8 cellular contexts compared by ENCODE assay signal in the genomic region with DNA sequence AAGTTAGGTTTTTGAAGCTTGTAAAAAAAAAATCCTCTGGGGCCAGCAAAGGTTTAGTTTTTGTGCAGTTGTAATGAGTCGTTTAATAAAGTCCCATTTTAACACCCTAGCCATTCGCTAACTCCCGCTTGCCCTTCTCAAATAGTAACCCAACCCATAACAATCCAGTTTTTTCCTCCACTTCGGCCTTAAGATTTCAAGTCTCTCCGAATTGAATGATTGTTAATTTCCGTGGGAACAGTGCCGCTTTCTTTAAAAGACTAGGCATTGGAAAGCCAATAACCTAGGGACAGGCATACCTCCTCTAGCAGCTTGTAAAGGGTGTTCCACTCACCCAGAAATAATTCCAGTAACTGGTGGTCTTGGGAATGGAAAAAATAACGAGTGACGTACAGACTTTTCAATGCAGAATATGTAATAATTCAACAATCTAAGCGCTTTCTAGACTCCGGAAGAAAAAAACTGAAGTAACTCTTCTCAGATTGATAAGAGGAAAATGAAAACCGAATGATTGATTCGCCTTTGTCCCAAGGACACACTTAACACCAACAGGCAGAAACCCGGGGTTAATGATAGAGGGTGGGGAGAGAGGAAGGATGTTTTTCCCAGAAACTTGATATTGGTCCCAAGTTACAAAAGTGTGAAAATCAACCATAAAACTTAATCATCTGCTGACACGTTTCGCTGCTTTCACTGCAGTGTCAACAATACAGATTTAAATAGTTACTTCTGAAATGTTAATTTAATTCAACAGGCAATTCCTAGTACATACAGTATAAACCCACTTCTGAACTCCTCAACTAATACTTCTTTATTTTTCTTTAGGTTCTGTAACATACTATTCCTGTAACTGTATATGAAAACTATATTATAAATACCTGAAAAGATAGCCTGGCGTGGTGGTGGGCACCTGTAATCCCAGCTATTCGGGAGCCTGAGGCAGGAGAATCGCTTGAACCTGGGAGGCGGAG. TPM values are rescaled to one million over a fixed set of nuclear protein-coding genes. Genes with fewer than 3 reads are reported as not detected.
DNase-seq lines count a peak whose midpoint lies in the region; ATAC-seq, FAIRE-seq and TF ChIP-seq lines count a peak whose summit lies in the region.

No MANE protein-coding gene starts in this region.

- no peaks in the 10 kb centered on the region for H3K9me3 ChIP-seq in NT2/D1 (ENCODE audit: insufficient read depth, low read length)
- H3K9me3 ChIP-seq in endothelial cell of umbilical vein (replicated peaks; ENCODE audit: control insufficient read depth, insufficient read depth, low read length): no peaks in the 10 kb centered on the region
- no peaks in the 10 kb centered on the region for H3K9me3 ChIP-seq in parathyroid adenoma (ENCODE audit: control insufficient read depth, low read length)

- no peak for ATAC-seq in GM18861 (IDR thresholded peaks at IDR 0.05; ENCODE audit: unreplicated experiment)
- ATAC-seq in omental fat pad (ENCODE audit: low FRiP score): no peak

- TF ChIP-seq CTCF in endothelial cell of umbilical vein (IDR thresholded peaks at IDR 0.05; ENCODE audit: extremely low read depth in 1 of 2, insufficient read depth in 1 of 2, low read depth in 1 of 2, low read length in 2 of 2) (no peak), parathyroid adenoma (IDR thresholded peaks at IDR 0.05) (no peak), omental fat pad (IDR thresholded peaks at IDR 0.05) (no peak)

- dilution Hi-C loops in endothelial cell of umbilical vein (cut with MboI; ENCODE audit: extremely low pct_ligation_motif_present, low sequenced_read_pairs): no loop called here

- peak; percentile 66 for FAIRE-seq in endothelial cell of umbilical vein (lab: Jason Lieb, UNC)

- peak; percentile 4 for DNase-seq in EL
- no peak for DNase-seq in NT2/D1 (ENCODE audit: low read depth, low spot score)
- no peak for DNase-seq in endothelial cell of umbilical vein (ENCODE audit: low read depth, low spot score)
- DNase-seq in SW480 (ENCODE audit: low spot score): no peak
- no peak for DNase-seq in AG08395 (ENCODE audit: low spot score)
- no peak for DNase-seq in omental fat pad (ENCODE audit: low spot score)

- no peak for TF ChIP-seq POLR2A in endothelial cell of umbilical vein (IDR thresholded peaks at IDR 0.05; ENCODE audit: low read depth, low read length)

- intact Hi-C loops in endothelial cell of umbilical vein (cut with micrococcal nuclease): loop anchor here (2.0 to 10.0 kb wide), 2 partner anchors 44 to 778 kb away; partner anchors contain the start of gene BICD1

- H3K36me3 ChIP-seq in NT2/D1 (ENCODE audit: insufficient read depth, insufficient read length, low read length): peaks cover 5% of the 10 kb centered on the region
- H3K36me3 ChIP-seq in endothelial cell of umbilical vein (ENCODE audit: control insufficient read depth in 2 of 2, extremely low read depth in 1 of 2, insufficient read depth in 2 of 2, low read length in 2 of 2): no peaks in the 10 kb centered on the region
- no peaks in the 10 kb centered on the region for H3K36me3 ChIP-seq in parathyroid adenoma (ENCODE audit: control insufficient read depth, insufficient read depth, low read length)

- POLR2A ChIA-PET in endothelial cell of umbilical vein (lab: Charles Lee): interaction anchor here (0.6 to 0.7 kb wide), 3 partner anchors 32 to 1077 kb away, joined by 3 read pairs; no protein-coding TSS in a partner anchor

- H3K27ac ChIP-seq in endothelial cell of umbilical vein (ENCODE audit: insufficient read depth, low read depth, low read length) (no peak overlapping the region), parathyroid adenoma (peak overlapping the region; percentile 92)

- H2AFZ ChIP-seq in endothelial cell of umbilical vein (ENCODE audit: low read depth, low read length): peak overlapping the region; percentile 88
- peak overlapping the region; percentile 93 for H2AFZ ChIP-seq in parathyroid adenoma

- BruUV-seq in endothelial cell of umbilical vein (replicated peaks; lab: Mats Ljungman, UMichigan): no TSS peak

- peak overlapping the region; percentile 49 for H3K4me3 ChIP-seq in NT2/D1 (ENCODE audit: insufficient read length, low read depth)
- H3K4me3 ChIP-seq in endothelial cell of umbilical vein (replicated peaks in 1 of 3; ENCODE audit: insufficient read depth in 1 of 3, low read depth in 1 of 3, low read length in 3 of 3): peak overlapping the region; percentile 34 to 74 (median 43)
- peak overlapping the region; percentile 93 for H3K4me3 ChIP-seq in parathyroid adenoma (ENCODE audit: low read depth, low read length)

- no peaks in the 10 kb centered on the region for H4K20me1 ChIP-seq in endothelial cell of umbilical vein (replicated peaks; ENCODE audit: control insufficient read depth, extremely low read depth, insufficient read depth, low read length)

- H3K9ac ChIP-seq in NT2/D1 (ENCODE audit: insufficient read length, low read depth): peak overlapping the region; percentile 69
- peak overlapping the region; percentile 60 for H3K9ac ChIP-seq in endothelial cell of umbilical vein (replicated peaks; ENCODE audit: extremely low read depth, insufficient read depth, low read length)
- peak overlapping the region; percentile 49 for H3K9ac ChIP-seq in parathyroid adenoma

- H3K4me1 ChIP-seq in NT2/D1 (ENCODE audit: insufficient read depth, insufficient read length) (no peaks in the 10 kb centered on the region), endothelial cell of umbilical vein (ENCODE audit: control insufficient read depth, extremely low read depth, insufficient read depth, low read length) (peaks cover 19% of the 10 kb centered on the region), parathyroid adenoma (peaks cover 9% of the 10 kb centered on the region)

- CTCF ChIA-PET in endothelial cell of umbilical vein (lab: Charles Lee): interaction anchor here (0.5 to 1.7 kb wide), 6 partner anchors 17 to 1131 kb away, joined by 3 to 8 read pairs (median 4); no protein-coding TSS in a partner anchor

- peaks cover 39% of the 10 kb centered on the region for H3K79me2 ChIP-seq in endothelial cell of umbilical vein (ENCODE audit: control insufficient read depth, insufficient read depth, low read length)
- peaks cover 14% of the 10 kb centered on the region for H3K79me2 ChIP-seq in parathyroid adenoma

- no peaks in the 10 kb centered on the region for H3K9me1 ChIP-seq in endothelial cell of umbilical vein (replicated peaks; ENCODE audit: control insufficient read depth, extremely low read depth, insufficient read depth, low read length)

- H3K4me2 ChIP-seq in endothelial cell of umbilical vein (ENCODE audit: insufficient read depth, low read length) (peak overlapping the region; percentile 91), parathyroid adenoma (ENCODE audit: low read length) (peak overlapping the region; percentile 96)

- H3K27me3 ChIP-seq in NT2/D1 (ENCODE audit: insufficient read depth, insufficient read length) (no peaks in the 10 kb centered on the region), endothelial cell of umbilical vein (ENCODE audit: control insufficient read depth in 2 of 2, insufficient read depth in 2 of 2, low read length in 2 of 2) (peaks cover 0 to 18% of the 10 kb centered on the region in 2 experiments), parathyroid adenoma (ENCODE audit: control insufficient read depth, insufficient read depth, low read length) (no peaks in the 10 kb centered on the region)

TF ChIP-seq in endothelial cell of umbilical vein, 7 proteins besides CTCF, POLR2A, EP300 and RAD21:
- TF ChIP-seq EZH2 (IDR thresholded peaks at IDR 0.05; ENCODE audit: borderline replicate concordance, low read depth, low read length, severe bottlenecking): no peak
- TF ChIP-seq POLR2AphosphoS5 (IDR thresholded peaks at IDR 0.05; ENCODE audit: insufficient read depth, low read depth, low read length): no peak
- TF ChIP-seq GATA2 (IDR thresholded peaks at IDR 0.05; ENCODE audit: insufficient read depth, insufficient read length, low read depth, low read length): no peak
- no peak for TF ChIP-seq JUN (IDR thresholded peaks at IDR 0.05; ENCODE audit: borderline replicate concordance, insufficient read depth, insufficient read length, low read depth)
- TF ChIP-seq MYC (IDR thresholded peaks at IDR 0.05; ENCODE audit: low read depth, low read length): no peak
- no peak for TF ChIP-seq FOS (IDR thresholded peaks at IDR 0.05; ENCODE audit: borderline replicate concordance, insufficient read depth, low read length)
- no peak for TF ChIP-seq MAX (IDR thresholded peaks at IDR 0.05; ENCODE audit: insufficient read depth, insufficient read length)

RNA-seq across cellular contexts. Expression of gene SINHCAF, which starts 1.0 kb away (rescaled TPM):
- total RNA-seq in endothelial cell of umbilical vein (73.5 and 83.4 TPM in 2 replicates), omental fat pad (10 to 100 TPM; 15.8 to 62.7 (median 25.6) TPM)
- 13.7 and 19.3 TPM in 2 replicates for polyA plus RNA-seq in endothelial cell of umbilical vein
- polyA plus RNA-seq in endothelial cell of umbilical vein (2011; cell fraction: cytosol; rRNA removed): 30.1 and 30.3 TPM in 2 replicates
- 23.8 and 38.6 TPM in 2 replicates for polyA plus RNA-seq in endothelial cell of umbilical vein (2011; cell fraction: nucleus; rRNA removed)
- polyA plus RNA-seq in endothelial cell of umbilical vein (2012): 51.6 and 59.2 TPM in 2 replicates
- 24.3 and 24.7 TPM in 2 replicates for polyA minus RNA-seq in endothelial cell of umbilical vein
- polyA minus RNA-seq in endothelial cell of umbilical vein (2011; cell fraction: cytosol; rRNA and poly(A)+ RNA removed): 45.3 TPM
- polyA minus RNA-seq in endothelial cell of umbilical vein (2011; cell fraction: nucleus; rRNA and poly(A)+ RNA removed): 31.5 and 42.6 TPM in 2 replicates

Comparison
In these comparisons a context has a peak if more than half of its experiments do, and no peak if none do; other contexts are left out.
1. H3K4me3 ChIP-seq: peak in every context shown above with its lines; median percentile 93 in parathyroid adenoma; 49 in NT2/D1; 43 in endothelial cell of umbilical vein.